In genomic region chr15:66750609-66751008, GRCh38 we compare ENCODE assay signal across 21 cellular contexts. TPM values are rescaled to one million over a fixed set of nuclear protein-coding genes. Genes with fewer than 3 reads are reported as not detected.
DNase-seq lines count a peak whose midpoint lies in the region; ATAC-seq and TF ChIP-seq lines count a peak whose summit lies in the region.
"Had no signal": no experiment of that assay in that cellular context is flagged by ENCODE, and none has a peak within 500 bp of the region (broad histone marks: within the 10 kb centered on the region; RNA-seq: fewer than 3 reads in every experiment).

No MANE protein-coding gene starts in this region.

- H3K4me3 ChIP-seq in GM23338, result no peak overlapping the region
- no peak overlapping the region for H3K4me3 ChIP-seq in right lobe of liver
- no peak overlapping the region for H3K4me3 ChIP-seq in thyroid gland (replicated peaks in 1 of 3)
- H3K4me3 ChIP-seq: breast epithelium, smooth muscle cell had no signal

- H3K36me3 ChIP-seq in GM23338 (ENCODE audit: insufficient read depth) (peaks cover 4% of the 10 kb centered on the region; the same call in 1 of the 2 replicates), right lobe of liver (no peaks in the 10 kb centered on the region), thyroid gland (no peaks in the 10 kb centered on the region)
- H3K36me3 ChIP-seq: breast epithelium had no signal

- H3F3A ChIP-seq in GM23338 (replicated peaks; ENCODE audit: low read depth), result peaks cover 7% of the 10 kb centered on the region; the same call in 1 of the 2 replicates

- TF ChIP-seq POLR2A in right lobe of liver (IDR thresholded peaks at IDR 0.05) (no peak), thyroid gland (IDR thresholded peaks at IDR 0.05) (no peak)

- H3K36me3 Mint-ChIP-seq in GM23338 (ENCODE audit: low read depth), result peaks cover 12% of the 10 kb centered on the region
- H3K36me3 Mint-ChIP-seq: activated naive CD4-positive, alpha-beta T cell treated with anti-CD3 and anti-CD28 coated beads, Interleukin-2, amount 10 ng/mL, durations not matched to agents 7 days and 5 days had no signal

- no peak overlapping the region for H2AFZ ChIP-seq in GM23338

- 72% methylated on average over 3 of the region's 9 CpGs for WGBS in right lobe of liver (ENCODE audit: insufficient coverage, low coverage, low lambda C conversion rate, missing lambda C conversion rate)
- 79 to 82% methylated on average over 9 of the region's 9 CpGs for WGBS in thyroid gland, 2 donors

- ATAC-seq in GM23338 (no peak; the same call in 2 of the 3 replicates), right lobe of liver (no peak), left colon (no peak), HG03342 (IDR thresholded peaks at IDR 0.05; ENCODE audit: unreplicated experiment) (no peak)

- no peaks in the 10 kb centered on the region for H3K9me2 ChIP-seq in GM23338 (ENCODE audit: insufficient read depth)

- intact Hi-C loops in right lobe of liver (cut with DNase I) (no loop called here), thyroid gland (cut with DNase I) (no loop called here), left colon (cut with DNase I, micrococcal nuclease) (no loop called here)

- peaks cover 15% of the 10 kb centered on the region for H3K27me3 Mint-ChIP-seq in GM23338 (ENCODE audit: insufficient read depth, low read depth, poor library complexity)

- H3K27me3 ChIP-seq in GM23338 (ENCODE audit: insufficient read depth) (no peaks in the 10 kb centered on the region), right lobe of liver (no peaks in the 10 kb centered on the region), thyroid gland (no peaks in the 10 kb centered on the region)
- H3K27me3 ChIP-seq: breast epithelium had no signal

- H3K4me1 Mint-ChIP-seq in GM23338, result peaks cover 56% of the 10 kb centered on the region
- H3K4me1 Mint-ChIP-seq: activated CD4-positive, alpha-beta T cell treated with anti-CD3 and anti-CD28 coated beads, Interleukin-2, amount 10 ng/mL, durations not matched to agents 7 days and 5 days had no signal

- H3K27ac ChIP-seq in GM23338 (ENCODE audit: low read depth) (no peak overlapping the region), right lobe of liver (no peak overlapping the region), thyroid gland (peak overlapping the region; percentile 66 to 84 (median 83))
- H3K27ac ChIP-seq: WERI-Rb-1 had no signal

- H3K4me1 ChIP-seq in GM23338 (ENCODE audit: insufficient read depth) (peaks cover 50% of the 10 kb centered on the region), right lobe of liver (peaks cover 0 to 10% (median 4%) of the 10 kb centered on the region in 4 donors), thyroid gland (peaks cover 91 to 99% of the 10 kb centered on the region in 2 donors)

- H3K9me3 ChIP-seq in right lobe of liver, result no peaks in the 10 kb centered on the region
- no peaks in the 10 kb centered on the region for H3K9me3 ChIP-seq in thyroid gland
- H3K9me3 ChIP-seq: breast epithelium had no signal

- peaks cover 7% of the 10 kb centered on the region; the same call in 2 of the 3 replicates for H3K9me3 Mint-ChIP-seq in GM23338

- no peaks in the 10 kb centered on the region for H3K79me2 ChIP-seq in GM23338 (replicated peaks; ENCODE audit: insufficient read depth)

- H3K4me3 Mint-ChIP-seq in GM23338, result no peak overlapping the region; the same call in 2 of the 3 replicates
- H3K4me3 Mint-ChIP-seq: activated CD4-positive, alpha-beta T cell treated with anti-CD3 and anti-CD28 coated beads, Interleukin-2, amount 10 ng/mL, durations not matched to agents 7 days and 5 days; activated naive CD4-positive, alpha-beta T cell treated with anti-CD3 and anti-CD28 coated beads, Interleukin-2, amount 10 ng/mL, durations not matched to agents 7 days and 5 days; CD8-positive, alpha-beta memory T cell had no signal

- TF ChIP-seq CTCF in GM23338 (conservative IDR thresholded peaks at IDR 0.05; ENCODE audit: low read depth in 2 of 2) (no peak), right lobe of liver (IDR thresholded peaks at IDR 0.05) (no peak), thyroid gland (IDR thresholded peaks at IDR 0.05) (no peak)

- H3K4me2 ChIP-seq in GM23338, result 0 out of 2 replicates have a peak overlapping the region, but pooled peaks have one; percentile 64
- H3K4me2 ChIP-seq: smooth muscle cell had no signal

- DNase-seq in GM23338 (ENCODE audit: low spot score) (no peak), NCI-H524 (lab: John Stamatoyannopoulos, UW) (peak; percentile 11 to 70), right lobe of liver (peak in 2 of 3 donors; percentile 12 to 38), thyroid gland (no peak), left colon (no peak), mucosa of gallbladder (ENCODE audit: low spot score) (no peak)
- DNase-seq: activated CD4-positive, alpha-beta T cell treated with anti-CD3 and anti-CD28 coated beads, Interleukin-2, amount 10 ng/mL, durations not matched to agents 7 days and 5 days; activated naive CD4-positive, alpha-beta T cell treated with anti-CD3 and anti-CD28 coated beads, Interleukin-2, amount 10 ng/mL, durations not matched to agents 7 days and 5 days; AML-193; amniotic stem cell; CD8-positive, alpha-beta memory T cell; Kasumi-1; MV-4-11; NCI-H1694 treated with DMSO at 0.1 percent for 48 hours; NCI-H2171 treated with DMSO at 0.1 percent for 48 hours; occipital lobe; stimulated activated CD4-positive, alpha-beta T cell treated with anti-CD3 and anti-CD28 coated beads, Interleukin-2, amount 100 ng/mL, for 24 hours; WERI-Rb-1 had no signal

- H3K27ac Mint-ChIP-seq in GM23338, result 0 out of 2 replicates have a peak overlapping the region, but pooled peaks have one; percentile 10
- H3K27ac Mint-ChIP-seq: activated CD4-positive, alpha-beta T cell treated with anti-CD3 and anti-CD28 coated beads, Interleukin-2, amount 10 ng/mL, durations not matched to agents 7 days and 5 days; activated naive CD4-positive, alpha-beta T cell treated with anti-CD3 and anti-CD28 coated beads, Interleukin-2, amount 10 ng/mL, durations not matched to agents 7 days and 5 days; CD8-positive, alpha-beta memory T cell had no signal

- H4K20me1 ChIP-seq in GM23338 (replicated peaks; ENCODE audit: insufficient read depth), result no peaks in the 10 kb centered on the region

TF ChIP-seq in GM23338, 12 proteins besides CTCF, POLR2A, EP300 and RAD21 (continues in another document):
- TF ChIP-seq STAT1 (IDR thresholded peaks at IDR 0.05; ENCODE audit: unreplicated experiment) (no peak), EZH2 (IDR thresholded peaks at IDR 0.05; ENCODE audit: low read depth, unreplicated experiment) (no peak), ZNF114 (CRISPR knock-in tag; IDR thresholded peaks at IDR 0.05) (no peak), ZNF331 (CRISPR knock-in tag; IDR thresholded peaks at IDR 0.05; ENCODE audit: low read depth) (no peak)

RNA-seq across cellular contexts. Expression of gene SMAD6, which starts 48.6 kb away (rescaled TPM):
- total RNA-seq in GM23338 (2014; rRNA removed; shearing (Covaris generic)), result 11.9 and 15.7 TPM in 2 replicates
- 1.6 and 2.1 TPM in 2 replicates for polyA plus RNA-seq in GM23338 (2016; fragmentation: Nextera tagmentation; extraction: Ambion mirVana)
- total RNA-seq in right lobe of liver (10 to 100 TPM; 10.5 to 17.2 (median 12.3) TPM), thyroid gland (100 to 1,000 TPM in 1 of 4 donors, 10 to 100 TPM in 3; 59.3 to 118 (median 62.3) TPM), left colon (10 to 100 TPM in 1 of 2 donors, 1 to 10 TPM in 1; 9.6 to 11.2 TPM), mucosa of gallbladder (50.5 TPM)
- polyA plus RNA-seq: CD8-positive, alpha-beta memory T cell had no signal

Comparison
In these comparisons a context has a peak if more than half of its experiments do, and no peak if none do; other contexts are left out.
1. DNase-seq: peak in NCI-H524 (2 of 2) and right lobe of liver (2 of 3); none in GM23338 (single experiment), thyroid gland (0 of 2), left colon (0 of 2) and mucosa of gallbladder (single experiment).
2. H3K27ac ChIP-seq: peak in thyroid gland (3 of 3); none in GM23338 (single experiment) and right lobe of liver (0 of 3).